In genomic region chr10:89888647-89889046, GRCh38 we compare ENCODE assay signal across 1 cellular context.
TF ChIP-seq lines count a peak whose summit lies in the region.

No MANE protein-coding gene starts in this region.

TF ChIP-seq in SK-N-SH, 30 proteins besides CTCF, POLR2A, EP300 and RAD21 (continued from another document):
- TF ChIP-seq SIN3A (IDR thresholded peaks at IDR 0.05; ENCODE audit: borderline replicate concordance, low read depth, low read length) (no peak), JUND (IDR thresholded peaks at IDR 0.05) (no peak), TCF12 (IDR thresholded peaks at IDR 0.05) (no peak), RCOR1 (IDR thresholded peaks at IDR 0.05; ENCODE audit: low read length) (no peak), EZH2phosphoT487 (IDR thresholded peaks at IDR 0.05; ENCODE audit: borderline replicate concordance, low read depth) (no peak), USF1 (IDR thresholded peaks at IDR 0.05; ENCODE audit: borderline replicate concordance, low read depth) (no peak), RFX5 (IDR thresholded peaks at IDR 0.05; ENCODE audit: low read length) (no peak), FOSL2 (IDR thresholded peaks at IDR 0.05; ENCODE audit: borderline replicate concordance, low read depth) (no peak), NFIC (IDR thresholded peaks at IDR 0.05; ENCODE audit: borderline replicate concordance) (no peak)
- TF ChIP-seq, protein P1, sequence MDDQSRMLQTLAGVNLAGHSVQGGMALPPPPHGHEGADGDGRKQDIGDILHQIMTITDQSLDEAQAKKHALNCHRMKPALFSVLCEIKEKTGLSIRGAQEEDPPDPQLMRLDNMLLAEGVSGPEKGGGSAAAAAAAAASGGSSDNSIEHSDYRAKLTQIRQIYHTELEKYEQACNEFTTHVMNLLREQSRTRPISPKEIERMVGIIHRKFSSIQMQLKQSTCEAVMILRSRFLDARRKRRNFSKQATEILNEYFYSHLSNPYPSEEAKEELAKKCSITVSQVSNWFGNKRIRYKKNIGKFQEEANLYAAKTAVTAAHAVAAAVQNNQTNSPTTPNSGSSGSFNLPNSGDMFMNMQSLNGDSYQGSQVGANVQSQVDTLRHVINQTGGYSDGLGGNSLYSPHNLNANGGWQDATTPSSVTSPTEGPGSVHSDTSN (IDR thresholded peaks at IDR 0.05), result no peak
TF ChIP-seq in SK-N-SH: peak in this region for 0.
